26 cellular contexts compared by ENCODE assay signal in the genomic region with DNA sequence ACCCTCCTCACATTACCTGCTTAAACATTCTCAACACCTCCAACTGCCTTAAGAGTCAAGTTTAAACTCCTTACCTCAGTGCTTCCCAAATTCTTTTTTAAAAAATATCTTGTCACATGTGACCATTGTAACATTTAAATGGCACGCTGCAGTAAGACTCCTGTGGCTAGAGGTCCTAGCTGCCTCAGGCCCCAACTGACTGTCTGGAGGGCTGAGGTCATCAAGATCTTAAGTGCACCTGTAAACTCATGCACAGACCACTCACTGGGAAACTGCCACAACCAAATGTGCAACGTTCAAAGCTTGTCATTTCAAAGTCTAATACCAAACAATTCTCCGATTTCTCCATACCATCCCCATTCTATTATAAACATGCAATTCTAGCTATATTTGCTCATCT.
"Had no signal": no experiment of that assay in that cellular context is flagged by ENCODE, and none has a peak within 500 bp of the region (broad histone marks: within the 10 kb centered on the region; RNA-seq: fewer than 3 reads in every experiment).

No MANE protein-coding gene starts in this region.

- H3K4me1 ChIP-seq: esophagus squamous epithelium, psoas muscle, sigmoid colon, spleen, testis, upper lobe of left lung had no signal

- H3K27me3 ChIP-seq: esophagus squamous epithelium, heart right ventricle, sigmoid colon, spleen, testis, tibial artery, upper lobe of left lung had no signal

- H3K27me3 Mint-ChIP-seq: effector memory CD8-positive, alpha-beta T cell; memory B cell; stimulated activated memory B cell treated with anti-CD40 and anti-IgM and Interleukin-4, amounts not matched to agents 10 μg/mL and 1 μg/mL and 100 μg/mL, for 72 hours had no signal

- H3K36me3 Mint-ChIP-seq: natural killer cell treated with Interleukin-12 subunit alpha and Interleukin-12 subunit beta and Interleukin-15 and Interleukin-18, amount 100 ng/mL, for 72 hours had no signal

- DNase-seq: dermis blood vessel endothelial cell; effector memory CD8-positive, alpha-beta T cell; erythroblast; esophagus squamous epithelium; foreskin melanocyte; glutamatergic neuron; heart right ventricle; hippocampal formation; kidney glomerular epithelial cell; nucleus accumbens; psoas muscle; right cardiac atrium; sigmoid colon; spleen; stimulated activated CD4-positive, alpha-beta T cell treated with anti-CD3 and anti-CD28 coated beads, Interleukin-4, amount 100 ng/mL, for 4 hours; stimulated activated naive CD8-positive, alpha-beta T cell treated with anti-CD3 and anti-CD28 coated beads, Interleukin-15, Interleukin-2, amounts not matched to agents 100 U/mL and 50 U/mL, for 24 hours; substantia nigra; testis; tibial artery; upper lobe of left lung had no signal

- H3K4me1 Mint-ChIP-seq: memory B cell; stimulated activated memory B cell treated with anti-CD40 and anti-IgM and Interleukin-4, amounts not matched to agents 10 μg/mL and 1 μg/mL and 100 μg/mL, for 72 hours had no signal

- H3K4me3 Mint-ChIP-seq: effector memory CD8-positive, alpha-beta T cell; memory B cell; natural killer cell treated with Interleukin-12 subunit alpha and Interleukin-12 subunit beta and Interleukin-15 and Interleukin-18, amount 100 ng/mL, for 72 hours; stimulated activated memory B cell treated with anti-CD40 and anti-IgM and Interleukin-4, amounts not matched to agents 10 μg/mL and 1 μg/mL and 100 μg/mL, for 72 hours had no signal

- H3K27ac Mint-ChIP-seq: effector memory CD8-positive, alpha-beta T cell; memory B cell; natural killer cell treated with Interleukin-12 subunit alpha and Interleukin-12 subunit beta and Interleukin-15 and Interleukin-18, amount 100 ng/mL, for 72 hours; stimulated activated memory B cell treated with anti-CD40 and anti-IgM and Interleukin-4, amounts not matched to agents 10 μg/mL and 1 μg/mL and 100 μg/mL, for 72 hours had no signal

- H3K4me3 ChIP-seq: coronary artery, esophagus squamous epithelium, heart right ventricle, lung, psoas muscle, sigmoid colon, skin epidermis, spleen, testis, tibial artery, upper lobe of left lung had no signal

- H3K9me3 Mint-ChIP-seq: effector memory CD8-positive, alpha-beta T cell; memory B cell; natural killer cell treated with Interleukin-12 subunit alpha and Interleukin-12 subunit beta and Interleukin-15 and Interleukin-18, amount 100 ng/mL, for 72 hours; stimulated activated memory B cell treated with anti-CD40 and anti-IgM and Interleukin-4, amounts not matched to agents 10 μg/mL and 1 μg/mL and 100 μg/mL, for 72 hours had no signal

- H3K9me3 ChIP-seq: esophagus squamous epithelium, heart right ventricle, psoas muscle, sigmoid colon, spleen, testis, tibial artery, upper lobe of left lung had no signal

- H3K27ac ChIP-seq: coronary artery, esophagus squamous epithelium, heart right ventricle, psoas muscle, sigmoid colon, skin epidermis, spleen, testis, tibial artery, upper lobe of left lung had no signal

- ATAC-seq: effector memory CD8-positive, alpha-beta T cell; heart right ventricle; natural killer cell treated with Interleukin-12 subunit alpha and Interleukin-12 subunit beta and Interleukin-15 and Interleukin-18, amount 100 ng/mL, for 72 hours; psoas muscle; right cardiac atrium; stimulated activated memory B cell treated with anti-CD40 and anti-IgM and Interleukin-4, amounts not matched to agents 10 μg/mL and 1 μg/mL and 100 μg/mL, for 72 hours; stimulated activated naive CD8-positive, alpha-beta T cell treated with anti-CD3 and anti-CD28 coated beads, Interleukin-15, Interleukin-2, amounts not matched to agents 100 U/mL and 50 U/mL, for 24 hours had no signal
